11 cellular contexts compared by ENCODE assay signal in genomic region chr11:43922295-43922648, GRCh38. TPM values are rescaled to one million over a fixed set of nuclear protein-coding genes. Genes with fewer than 3 reads are reported as not detected.
DNase-seq lines count a peak whose midpoint lies in the region; ATAC-seq and TF ChIP-seq lines count a peak whose summit lies in the region.
"Had no signal": no experiment of that assay in that cellular context is flagged by ENCODE, and none has a peak within 500 bp of the region (broad histone marks: within the 10 kb centered on the region; RNA-seq: fewer than 3 reads in every experiment).

No MANE protein-coding gene starts in this region.

- H4K20me1 ChIP-seq in MM.1S (ENCODE audit: insufficient read depth, low read length) = no peaks in the 10 kb centered on the region

- H3K4me3 ChIP-seq in MM.1S (ENCODE audit: low read length) (peak overlapping the region; percentile 70), ascending aorta (peak overlapping the region in 1 of 2 donors; percentile 1), lower lobe of right lung (no peak overlapping the region), suprapubic skin (no peak overlapping the region)
- H3K4me3 ChIP-seq: GM23338 had no signal

- DNase-seq in MM.1S (no peak), ascending aorta (ENCODE audit: low spot score in 2 of 2) (peak in 1 of 2 donors; percentile 49), lower lobe of right lung (no peak), suprapubic skin (ENCODE audit: low spot score in 2 of 2) (no peak), GF-D8 (lab: John Stamatoyannopoulos, UW) (no peak), T1000 (lab: John Stamatoyannopoulos, UW) (no peak)
- DNase-seq in stimulated activated CD4-positive, alpha-beta T cell treated with anti-CD3 and anti-CD28 coated beads, Interleukin-4, amount 100 ng/mL, for 24 hours = no peak
- DNase-seq: activated CD4-positive, alpha-beta T cell treated with anti-CD3 and anti-CD28 coated beads for 1 hour had no signal

- no peaks in the 10 kb centered on the region; the same call in 1 of the 2 replicates for H3K36me3 ChIP-seq in MM.1S (replicated peaks; ENCODE audit: insufficient read depth, low read length)
- peaks cover 0 to 4% of the 10 kb centered on the region in 2 donors for H3K36me3 ChIP-seq in ascending aorta
- H3K36me3 ChIP-seq in lower lobe of right lung = peaks cover 44% of the 10 kb centered on the region
- peaks cover 45% of the 10 kb centered on the region for H3K36me3 ChIP-seq in suprapubic skin

- H3K9me2 ChIP-seq in MM.1S (replicated peaks; ENCODE audit: insufficient read depth, low read length) = no peaks in the 10 kb centered on the region

- intact Hi-C loops in ascending aorta (cut with DNase I) = loop anchor here (2.0 to 10.0 kb wide), 3 partner anchors 65 to 683 kb away; no protein-coding TSS in a partner anchor
- intact Hi-C loops in lower lobe of right lung (cut with DNase I) = no loop called here

- H3K4me1 ChIP-seq in MM.1S (ENCODE audit: low read length) = peaks cover 49% of the 10 kb centered on the region
- peaks cover 32 to 68% of the 10 kb centered on the region in 2 donors for H3K4me1 ChIP-seq in ascending aorta
- H3K4me1 ChIP-seq in lower lobe of right lung = peaks cover 45% of the 10 kb centered on the region
- peaks cover 44% of the 10 kb centered on the region for H3K4me1 ChIP-seq in suprapubic skin

- no peak for TF ChIP-seq POLR2A in suprapubic skin (IDR thresholded peaks at IDR 0.05)

- TF ChIP-seq EP300 in suprapubic skin (IDR thresholded peaks at IDR 0.05) = no peak

- H3K27ac ChIP-seq in MM.1S (ENCODE audit: low read length) (peak overlapping the region; percentile 95), ascending aorta (peak overlapping the region; percentile 99), lower lobe of right lung (peak overlapping the region; percentile 64), suprapubic skin (peak overlapping the region; percentile 50)

- TF ChIP-seq CTCF in MM.1S (IDR thresholded peaks at IDR 0.05; ENCODE audit: low read length) (no peak), ascending aorta (IDR thresholded peaks at IDR 0.05) (no peak), lower lobe of right lung (IDR thresholded peaks at IDR 0.05) (no peak), suprapubic skin (IDR thresholded peaks at IDR 0.05) (no peak)

- H3K9ac ChIP-seq in MM.1S (ENCODE audit: low read length) = peak overlapping the region; percentile 62

- H3K79me2 ChIP-seq in MM.1S (ENCODE audit: low read length) = no peaks in the 10 kb centered on the region

- H3K27me3 ChIP-seq in MM.1S (replicated peaks; ENCODE audit: insufficient read depth, low read length) (no peaks in the 10 kb centered on the region), ascending aorta (no peaks in the 10 kb centered on the region), lower lobe of right lung (ENCODE audit: low read depth) (no peaks in the 10 kb centered on the region), suprapubic skin (no peaks in the 10 kb centered on the region)

- H2AFZ ChIP-seq in MM.1S (ENCODE audit: low read length) = peak overlapping the region; percentile 52
- H2AFZ ChIP-seq: GM23338 had no signal

- ATAC-seq in lower lobe of right lung (no peak), GM18870 (IDR thresholded peaks at IDR 0.05; ENCODE audit: unreplicated experiment) (no peak)
- ATAC-seq: GM23338; stimulated activated memory B cell treated with anti-CD40 and anti-IgM and Interleukin-4, amounts not matched to agents 10 μg/mL and 1 μg/mL and 100 μg/mL, for 72 hours had no signal

- peaks cover 35% of the 10 kb centered on the region for H3F3A ChIP-seq in MM.1S (ENCODE audit: insufficient read depth, low read length)

- WGBS in suprapubic skin = 89% methylated on average over 3 of the region's 3 CpGs

- H3K9me3 ChIP-seq in MM.1S (replicated peaks; ENCODE audit: insufficient read depth, low read length) (no peaks in the 10 kb centered on the region), ascending aorta (no peaks in the 10 kb centered on the region), lower lobe of right lung (no peaks in the 10 kb centered on the region), suprapubic skin (no peaks in the 10 kb centered on the region)

- H3K4me2 ChIP-seq in MM.1S (ENCODE audit: low read depth, low read length) = peak overlapping the region; percentile 95
- H3K4me2 ChIP-seq: GM23338 had no signal

RNA-seq across cellular contexts. Expression of gene C11orf96, which starts 20.2 kb away (rescaled TPM):
- total RNA-seq in ascending aorta (2,116 TPM), lower lobe of right lung (83.5 TPM), suprapubic skin (10 to 100 TPM; 12.2 to 38.5 (median 28.1) TPM)

RNA-seq across cellular contexts. Expression of gene ALKBH3, which starts 41.6 kb away (rescaled TPM):
- 19.1 TPM for total RNA-seq in ascending aorta
- 26.5 TPM for total RNA-seq in lower lobe of right lung
- 10 to 100 TPM; 24.1 to 47.2 (median 28.0) TPM for total RNA-seq in suprapubic skin

Comparison
In these comparisons a context has a peak if more than half of its experiments do, and no peak if none do; other contexts are left out.
1. RNA of gene C11orf96, which starts 20.2 kb away (total RNA-seq): 2,116 TPM in ascending aorta (single experiment); 83.5 TPM in lower lobe of right lung (single experiment) and 12.2 to 38.5 TPM in suprapubic skin; every median in the first group is over 10 times any median in the second.
2. Peak in every context shown above with its lines, with median percentiles within 50 percentile points of each other: H3K27ac ChIP-seq.